ENCODE assay signal across 6 cellular contexts in genomic region chr11:95349345-95349942, GRCh38.
"Had no signal": no experiment of that assay in that cellular context is flagged by ENCODE, and none has a peak within 500 bp of the region (broad histone marks: within the 10 kb centered on the region; RNA-seq: fewer than 3 reads in every experiment).

No MANE protein-coding gene starts in this region.

- DNase-seq: IMR-90, KBM-7, KG1 had no signal

- FAIRE-seq: HepG2, HTR-8/SVneo had no signal

- H3K27ac ChIP-seq: HL-60 had no signal

- ATAC-seq: HepG2 had no signal
